Comparison of ENCODE assay signal across 1 cellular context in genomic region chr6:118800394-118801071, GRCh38.
TF ChIP-seq lines count a peak whose summit lies in the region.

No MANE protein-coding gene starts in this region.

TF ChIP-seq in HepG2, 621 proteins besides CTCF, POLR2A, EP300 and RAD21 (continued from another document):
- no peak for TF ChIP-seq ZBTB40 (IDR thresholded peaks at IDR 0.05)
- TF ChIP-seq ZBTB40 (CRISPR knock-in tag; IDR thresholded peaks at IDR 0.05), result no peak
- TF ChIP-seq IKZF5 (CRISPR knock-in tag; IDR thresholded peaks at IDR 0.05), result no peak
- TF ChIP-seq STAG1 (CRISPR knock-in tag; IDR thresholded peaks at IDR 0.05), result peak; percentile 76
- peak; percentile 20; the same call in 1 of the 2 replicates for TF ChIP-seq ETV5 (CRISPR knock-in tag; IDR thresholded peaks at IDR 0.05; ENCODE audit: borderline replicate concordance)
- TF ChIP-seq TEAD3 (CRISPR knock-in tag; optimal IDR thresholded peaks at IDR 0.05; ENCODE audit: borderline replicate concordance), result peak; percentile 33
- TF ChIP-seq, protein P1, sequence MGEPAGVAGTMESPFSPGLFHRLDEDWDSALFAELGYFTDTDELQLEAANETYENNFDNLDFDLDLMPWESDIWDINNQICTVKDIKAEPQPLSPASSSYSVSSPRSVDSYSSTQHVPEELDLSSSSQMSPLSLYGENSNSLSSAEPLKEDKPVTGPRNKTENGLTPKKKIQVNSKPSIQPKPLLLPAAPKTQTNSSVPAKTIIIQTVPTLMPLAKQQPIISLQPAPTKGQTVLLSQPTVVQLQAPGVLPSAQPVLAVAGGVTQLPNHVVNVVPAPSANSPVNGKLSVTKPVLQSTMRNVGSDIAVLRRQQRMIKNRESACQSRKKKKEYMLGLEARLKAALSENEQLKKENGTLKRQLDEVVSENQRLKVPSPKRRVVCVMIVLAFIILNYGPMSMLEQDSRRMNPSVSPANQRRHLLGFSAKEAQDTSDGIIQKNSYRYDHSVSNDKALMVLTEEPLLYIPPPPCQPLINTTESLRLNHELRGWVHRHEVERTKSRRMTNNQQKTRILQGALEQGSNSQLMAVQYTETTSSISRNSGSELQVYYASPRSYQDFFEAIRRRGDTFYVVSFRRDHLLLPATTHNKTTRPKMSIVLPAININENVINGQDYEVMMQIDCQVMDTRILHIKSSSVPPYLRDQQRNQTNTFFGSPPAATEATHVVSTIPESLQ (CRISPR knock-in tag; conservative IDR thresholded peaks at IDR 0.05), result no peak
- TF ChIP-seq, protein P2, sequence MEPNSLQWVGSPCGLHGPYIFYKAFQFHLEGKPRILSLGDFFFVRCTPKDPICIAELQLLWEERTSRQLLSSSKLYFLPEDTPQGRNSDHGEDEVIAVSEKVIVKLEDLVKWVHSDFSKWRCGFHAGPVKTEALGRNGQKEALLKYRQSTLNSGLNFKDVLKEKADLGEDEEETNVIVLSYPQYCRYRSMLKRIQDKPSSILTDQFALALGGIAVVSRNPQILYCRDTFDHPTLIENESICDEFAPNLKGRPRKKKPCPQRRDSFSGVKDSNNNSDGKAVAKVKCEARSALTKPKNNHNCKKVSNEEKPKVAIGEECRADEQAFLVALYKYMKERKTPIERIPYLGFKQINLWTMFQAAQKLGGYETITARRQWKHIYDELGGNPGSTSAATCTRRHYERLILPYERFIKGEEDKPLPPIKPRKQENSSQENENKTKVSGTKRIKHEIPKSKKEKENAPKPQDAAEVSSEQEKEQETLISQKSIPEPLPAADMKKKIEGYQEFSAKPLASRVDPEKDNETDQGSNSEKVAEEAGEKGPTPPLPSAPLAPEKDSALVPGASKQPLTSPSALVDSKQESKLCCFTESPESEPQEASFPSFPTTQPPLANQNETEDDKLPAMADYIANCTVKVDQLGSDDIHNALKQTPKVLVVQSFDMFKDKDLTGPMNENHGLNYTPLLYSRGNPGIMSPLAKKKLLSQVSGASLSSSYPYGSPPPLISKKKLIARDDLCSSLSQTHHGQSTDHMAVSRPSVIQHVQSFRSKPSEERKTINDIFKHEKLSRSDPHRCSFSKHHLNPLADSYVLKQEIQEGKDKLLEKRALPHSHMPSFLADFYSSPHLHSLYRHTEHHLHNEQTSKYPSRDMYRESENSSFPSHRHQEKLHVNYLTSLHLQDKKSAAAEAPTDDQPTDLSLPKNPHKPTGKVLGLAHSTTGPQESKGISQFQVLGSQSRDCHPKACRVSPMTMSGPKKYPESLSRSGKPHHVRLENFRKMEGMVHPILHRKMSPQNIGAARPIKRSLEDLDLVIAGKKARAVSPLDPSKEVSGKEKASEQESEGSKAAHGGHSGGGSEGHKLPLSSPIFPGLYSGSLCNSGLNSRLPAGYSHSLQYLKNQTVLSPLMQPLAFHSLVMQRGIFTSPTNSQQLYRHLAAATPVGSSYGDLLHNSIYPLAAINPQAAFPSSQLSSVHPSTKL (CRISPR knock-in tag; IDR thresholded peaks at IDR 0.05), result peak; percentile 54; the same call in 1 of the 2 replicates
- 0 out of 2 replicates have a peak, but pooled peaks have one; percentile 49 for TF ChIP-seq ZNF501 (CRISPR knock-in tag; IDR thresholded peaks at IDR 0.05)
- no peak for TF ChIP-seq RBM22 (optimal IDR thresholded peaks at IDR 0.05; ENCODE audit: low read length)
- no peak for TF ChIP-seq ZNF441 (CRISPR knock-in tag; IDR thresholded peaks at IDR 0.05; ENCODE audit: borderline replicate concordance)
- peak; percentile 73; the same call in 1 of the 2 replicates for TF ChIP-seq ZNF614 (CRISPR knock-in tag; IDR thresholded peaks at IDR 0.05; ENCODE audit: borderline replicate concordance)
- no peak for TF ChIP-seq KAT7 (CRISPR knock-in tag; IDR thresholded peaks at IDR 0.05; ENCODE audit: borderline replicate concordance)
- TF ChIP-seq ZMYM4 (CRISPR knock-in tag; IDR thresholded peaks at IDR 0.05), result no peak
- peak; percentile 25; the same call in 1 of the 2 replicates for TF ChIP-seq FOXA3 (CRISPR knock-in tag; IDR thresholded peaks at IDR 0.05)
- TF ChIP-seq TFDP1 (CRISPR knock-in tag; IDR thresholded peaks at IDR 0.05; ENCODE audit: borderline replicate concordance), result peak; percentile 20; the same call in 1 of the 2 replicates
- TF ChIP-seq TOE1 (CRISPR knock-in tag; IDR thresholded peaks at IDR 0.05), result no peak
- TF ChIP-seq ZGPAT (CRISPR knock-in tag; IDR thresholded peaks at IDR 0.05), result peak; percentile 18; the same call in 1 of the 2 replicates
- 0 out of 2 replicates have a peak, but pooled peaks have one; percentile 14 for TF ChIP-seq HOMEZ (CRISPR knock-in tag; IDR thresholded peaks at IDR 0.05; ENCODE audit: low read depth)
- TF ChIP-seq SMC3 (IDR thresholded peaks at IDR 0.05; ENCODE audit: low read length), result peak; percentile 51; the same call in 1 of the 2 replicates
- 0 out of 2 replicates have a peak, but pooled peaks have one; percentile 33 for TF ChIP-seq ZNF800 (CRISPR knock-in tag; IDR thresholded peaks at IDR 0.05)
- TF ChIP-seq SMYD3 (CRISPR knock-in tag; IDR thresholded peaks at IDR 0.05), result no peak
- peak; percentile 72; the same call in 1 of the 2 replicates for TF ChIP-seq ZNF766 (CRISPR knock-in tag; IDR thresholded peaks at IDR 0.05; ENCODE audit: borderline replicate concordance)
- TF ChIP-seq ZEB1 (IDR thresholded peaks at IDR 0.05; ENCODE audit: insufficient replicate concordance, low read depth), result no peak
- peak; percentile 47 for TF ChIP-seq GATAD2A (CRISPR knock-in tag; IDR thresholded peaks at IDR 0.05)
